In genomic region chr5:54603372-54603771, GRCh38 we compare ENCODE assay signal across 16 cellular contexts.
DNase-seq lines count a peak whose midpoint lies in the region; ATAC-seq and TF ChIP-seq lines count a peak whose summit lies in the region.
"Had no signal": no experiment of that assay in that cellular context is flagged by ENCODE, and none has a peak within 500 bp of the region (broad histone marks: within the 10 kb centered on the region; RNA-seq: fewer than 3 reads in every experiment).

No MANE protein-coding gene starts in this region.

- H3K9me3 ChIP-seq in heart right ventricle (peaks cover 0 to 12% (median 0%) of the 10 kb centered on the region in 11 donors), aorta (ENCODE audit: control insufficient read depth, low read length) (no peaks in the 10 kb centered on the region)

- ATAC-seq in heart right ventricle (peak in 7 of 8 donors; percentile 27 to 76 (median 58)), aorta (ENCODE audit: low FRiP score) (peak; percentile 57), GM18873 (IDR thresholded peaks at IDR 0.05; ENCODE audit: low FRiP score, unreplicated experiment) (no peak)
- ATAC-seq: GM23338 had no signal

- H3K27me3 ChIP-seq in heart right ventricle = no peaks in the 10 kb centered on the region
- H3K27me3 ChIP-seq in aorta (ENCODE audit: control insufficient read depth in 1 of 2, insufficient read depth in 2 of 2, low read length in 1 of 2) = no peaks in the 10 kb centered on the region

- WGBS in heart right ventricle, 2 donors = 39 to 50% methylated on average over 1 of the region's 1 CpG
- 3 to 4% methylated on average over 1 of the region's 1 CpG for WGBS in aorta, 2 donors

- intact Hi-C loops in heart right ventricle (cut with DNase I) (no loop called here), cardiac septum (cut with DNase I) (loop anchor here (5.0 kb wide), 1 partner anchor 44 kb away; no protein-coding TSS in a partner anchor), aorta (cut with DNase I) (no loop called here)

- no peaks in the 10 kb centered on the region for H3K36me3 ChIP-seq in heart right ventricle
- no peaks in the 10 kb centered on the region for H3K36me3 ChIP-seq in aorta (ENCODE audit: control insufficient read depth in 1 of 2, insufficient read depth in 2 of 2, low read length in 1 of 2)

- H3K4me3 ChIP-seq in heart right ventricle (no peak overlapping the region), aorta (ENCODE audit: low read length in 2 of 2) (no peak overlapping the region)
- H3K4me3 ChIP-seq: GM23338 had no signal

- no peak for DNase-seq in heart right ventricle
- no peak for DNase-seq in cardiac septum (ENCODE audit: low spot score)
- DNase-seq in fibroblast of gingiva (ENCODE audit: low read depth) = peak; percentile 42
- peak; percentile 64 for DNase-seq in myocyte (ENCODE audit: low read depth)
- no peak for DNase-seq in aorta
- DNase-seq in substantia nigra (lab: John Stamatoyannopoulos, UW) = no peak
- DNase-seq in inferior parietal cortex (ENCODE audit: extremely low spot score) = no peak
- DNase-seq: Calu3; CD4-positive, alpha-beta T cell; KG1; NCI-H1092 treated with DMSO at 0.1 percent for 48 hours; NCI-H1694; NCI-H446 treated with DMSO at 0.1 percent for 48 hours; NCI-H774 had no signal

- H3K27ac ChIP-seq in heart right ventricle (peak overlapping the region in 1 of 10 donors; percentile 43), aorta (ENCODE audit: low read depth in 1 of 2, low read length in 2 of 2) (no peak overlapping the region), substantia nigra (ENCODE audit: low read depth, low read length, poor library complexity, severe bottlenecking) (no peak overlapping the region)

- no peak for TF ChIP-seq CTCF in heart right ventricle (IDR thresholded peaks at IDR 0.05)

- peaks cover 0 to 24% (median 9%) of the 10 kb centered on the region in 9 donors for H3K4me1 ChIP-seq in heart right ventricle
- H3K4me1 ChIP-seq in aorta (ENCODE audit: control insufficient read depth in 1 of 2, insufficient read depth in 2 of 2, low read length in 2 of 2) = peaks cover 0 to 11% of the 10 kb centered on the region in 2 donors

Comparison
In these comparisons a context has a peak if more than half of its experiments do, and no peak if none do; other contexts are left out.
1. DNase-seq: peak in fibroblast of gingiva (single experiment) and myocyte (single experiment); none in heart right ventricle (0 of 2), cardiac septum (single experiment), aorta (0 of 2), substantia nigra (0 of 49) and inferior parietal cortex (single experiment).